ENCODE assay signal across 1 cellular context in the genomic region with DNA sequence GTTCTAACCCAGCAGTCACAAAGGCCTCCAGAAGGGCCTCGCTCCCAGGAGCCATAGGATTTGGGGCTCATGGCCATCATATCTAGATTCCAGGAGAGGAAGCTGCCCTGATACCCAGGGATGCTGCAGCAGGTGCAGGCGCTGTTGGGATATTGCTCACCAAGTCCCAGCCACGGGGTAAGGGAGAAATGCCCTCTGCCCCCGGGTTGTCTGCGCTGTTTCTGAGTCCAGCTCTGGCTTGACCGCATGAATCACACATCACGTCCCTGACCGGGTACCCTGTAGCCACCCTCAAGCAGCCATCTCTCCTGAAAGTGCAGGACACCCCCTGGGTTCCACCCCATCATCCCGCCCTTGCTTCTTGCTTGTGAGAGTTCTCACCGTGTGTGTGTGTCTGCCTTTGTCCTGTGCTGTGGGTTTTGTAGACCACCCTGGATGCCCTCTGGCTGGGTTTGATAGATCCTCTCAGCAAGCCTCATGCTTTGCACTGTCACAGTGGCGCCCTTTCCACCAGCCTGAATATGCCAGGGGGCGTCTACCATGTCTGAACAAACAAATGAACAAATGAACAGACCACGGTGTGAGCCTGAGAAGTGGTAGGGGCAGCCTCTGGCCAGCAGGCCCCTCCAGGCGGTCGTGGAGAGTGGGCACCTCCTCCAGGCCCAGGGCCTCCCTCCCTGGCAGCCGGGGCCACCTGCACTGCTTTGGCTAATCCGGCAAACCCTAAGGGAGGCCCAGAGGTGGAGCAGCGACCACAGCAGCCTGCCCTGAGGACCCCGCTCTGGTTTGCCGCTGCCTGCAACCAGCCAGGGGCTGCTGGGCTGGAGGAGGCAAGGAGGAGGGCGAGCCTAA.
TF ChIP-seq lines count a peak whose summit lies in the region.

No MANE protein-coding gene starts in this region.

TF ChIP-seq in WTC11, 78 proteins besides CTCF, POLR2A, EP300 and RAD21 (continued from another document):
- TF ChIP-seq, protein P1, sequence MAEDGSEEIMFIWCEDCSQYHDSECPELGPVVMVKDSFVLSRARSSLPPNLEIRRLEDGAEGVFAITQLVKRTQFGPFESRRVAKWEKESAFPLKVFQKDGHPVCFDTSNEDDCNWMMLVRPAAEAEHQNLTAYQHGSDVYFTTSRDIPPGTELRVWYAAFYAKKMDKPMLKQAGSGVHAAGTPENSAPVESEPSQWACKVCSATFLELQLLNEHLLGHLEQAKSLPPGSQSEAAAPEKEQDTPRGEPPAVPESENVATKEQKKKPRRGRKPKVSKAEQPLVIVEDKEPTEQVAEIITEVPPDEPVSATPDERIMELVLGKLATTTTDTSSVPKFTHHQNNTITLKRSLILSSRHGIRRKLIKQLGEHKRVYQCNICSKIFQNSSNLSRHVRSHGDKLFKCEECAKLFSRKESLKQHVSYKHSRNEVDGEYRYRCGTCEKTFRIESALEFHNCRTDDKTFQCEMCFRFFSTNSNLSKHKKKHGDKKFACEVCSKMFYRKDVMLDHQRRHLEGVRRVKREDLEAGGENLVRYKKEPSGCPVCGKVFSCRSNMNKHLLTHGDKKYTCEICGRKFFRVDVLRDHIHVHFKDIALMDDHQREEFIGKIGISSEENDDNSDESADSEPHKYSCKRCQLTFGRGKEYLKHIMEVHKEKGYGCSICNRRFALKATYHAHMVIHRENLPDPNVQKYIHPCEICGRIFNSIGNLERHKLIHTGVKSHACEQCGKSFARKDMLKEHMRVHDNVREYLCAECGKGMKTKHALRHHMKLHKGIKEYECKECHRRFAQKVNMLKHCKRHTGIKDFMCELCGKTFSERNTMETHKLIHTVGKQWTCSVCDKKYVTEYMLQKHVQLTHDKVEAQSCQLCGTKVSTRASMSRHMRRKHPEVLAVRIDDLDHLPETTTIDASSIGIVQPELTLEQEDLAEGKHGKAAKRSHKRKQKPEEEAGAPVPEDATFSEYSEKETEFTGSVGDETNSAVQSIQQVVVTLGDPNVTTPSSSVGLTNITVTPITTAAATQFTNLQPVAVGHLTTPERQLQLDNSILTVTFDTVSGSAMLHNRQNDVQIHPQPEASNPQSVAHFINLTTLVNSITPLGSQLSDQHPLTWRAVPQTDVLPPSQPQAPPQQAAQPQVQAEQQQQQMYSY (CRISPR knock-in tag; IDR thresholded peaks at IDR 0.05) = no peak
- TF ChIP-seq, protein P2, sequence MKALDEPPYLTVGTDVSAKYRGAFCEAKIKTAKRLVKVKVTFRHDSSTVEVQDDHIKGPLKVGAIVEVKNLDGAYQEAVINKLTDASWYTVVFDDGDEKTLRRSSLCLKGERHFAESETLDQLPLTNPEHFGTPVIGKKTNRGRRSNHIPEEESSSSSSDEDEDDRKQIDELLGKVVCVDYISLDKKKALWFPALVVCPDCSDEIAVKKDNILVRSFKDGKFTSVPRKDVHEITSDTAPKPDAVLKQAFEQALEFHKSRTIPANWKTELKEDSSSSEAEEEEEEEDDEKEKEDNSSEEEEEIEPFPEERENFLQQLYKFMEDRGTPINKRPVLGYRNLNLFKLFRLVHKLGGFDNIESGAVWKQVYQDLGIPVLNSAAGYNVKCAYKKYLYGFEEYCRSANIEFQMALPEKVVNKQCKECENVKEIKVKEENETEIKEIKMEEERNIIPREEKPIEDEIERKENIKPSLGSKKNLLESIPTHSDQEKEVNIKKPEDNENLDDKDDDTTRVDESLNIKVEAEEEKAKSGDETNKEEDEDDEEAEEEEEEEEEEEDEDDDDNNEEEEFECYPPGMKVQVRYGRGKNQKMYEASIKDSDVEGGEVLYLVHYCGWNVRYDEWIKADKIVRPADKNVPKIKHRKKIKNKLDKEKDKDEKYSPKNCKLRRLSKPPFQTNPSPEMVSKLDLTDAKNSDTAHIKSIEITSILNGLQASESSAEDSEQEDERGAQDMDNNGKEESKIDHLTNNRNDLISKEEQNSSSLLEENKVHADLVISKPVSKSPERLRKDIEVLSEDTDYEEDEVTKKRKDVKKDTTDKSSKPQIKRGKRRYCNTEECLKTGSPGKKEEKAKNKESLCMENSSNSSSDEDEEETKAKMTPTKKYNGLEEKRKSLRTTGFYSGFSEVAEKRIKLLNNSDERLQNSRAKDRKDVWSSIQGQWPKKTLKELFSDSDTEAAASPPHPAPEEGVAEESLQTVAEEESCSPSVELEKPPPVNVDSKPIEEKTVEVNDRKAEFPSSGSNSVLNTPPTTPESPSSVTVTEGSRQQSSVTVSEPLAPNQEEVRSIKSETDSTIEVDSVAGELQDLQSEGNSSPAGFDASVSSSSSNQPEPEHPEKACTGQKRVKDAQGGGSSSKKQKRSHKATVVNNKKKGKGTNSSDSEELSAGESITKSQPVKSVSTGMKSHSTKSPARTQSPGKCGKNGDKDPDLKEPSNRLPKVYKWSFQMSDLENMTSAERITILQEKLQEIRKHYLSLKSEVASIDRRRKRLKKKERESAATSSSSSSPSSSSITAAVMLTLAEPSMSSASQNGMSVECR (CRISPR knock-in tag; IDR thresholded peaks at IDR 0.05; ENCODE audit: borderline replicate concordance) = no peak
- TF ChIP-seq, protein P3, sequence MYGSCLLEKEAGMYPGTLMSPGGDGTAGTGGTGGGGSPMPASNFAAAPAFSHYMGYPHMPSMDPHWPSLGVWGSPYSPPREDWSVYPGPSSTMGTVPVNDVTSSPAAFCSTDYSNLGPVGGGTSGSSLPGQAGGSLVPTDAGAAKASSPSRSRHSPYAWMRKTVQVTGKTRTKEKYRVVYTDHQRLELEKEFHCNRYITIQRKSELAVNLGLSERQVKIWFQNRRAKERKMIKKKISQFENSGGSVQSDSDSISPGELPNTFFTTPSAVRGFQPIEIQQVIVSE (CRISPR knock-in tag; IDR thresholded peaks at IDR 0.05; ENCODE audit: borderline replicate concordance) = no peak
